19 cellular contexts compared by ENCODE assay signal in genomic region chr21:32920474-32920873, GRCh38.
DNase-seq lines count a peak whose midpoint lies in the region; ATAC-seq and TF ChIP-seq lines count a peak whose summit lies in the region.
"Had no signal": no experiment of that assay in that cellular context is flagged by ENCODE, and none has a peak within 500 bp of the region (broad histone marks: within the 10 kb centered on the region; RNA-seq: fewer than 3 reads in every experiment).

No MANE protein-coding gene starts in this region.

- H3K4ac ChIP-seq in neuronal stem cell (ENCODE audit: low read length), result no peak overlapping the region

- ATAC-seq in T-helper 17 cell (no peak), GM21367 (IDR thresholded peaks at IDR 0.05; ENCODE audit: unreplicated experiment) (no peak), HG03442 (IDR thresholded peaks at IDR 0.05; ENCODE audit: unreplicated experiment) (no peak), HG02763 (IDR thresholded peaks at IDR 0.05; ENCODE audit: unreplicated experiment) (no peak)
- ATAC-seq: CD8-positive, alpha-beta T cell; GM12878; HCT116; K562 had no signal

- no peak overlapping the region for H2AFZ ChIP-seq in neuronal stem cell (ENCODE audit: low read length)
- H2AFZ ChIP-seq: GM23248 had no signal

- H3K4me1 Mint-ChIP-seq in T-helper 17 cell, result peaks cover 3% of the 10 kb centered on the region
- peaks cover 2% of the 10 kb centered on the region for H3K4me1 Mint-ChIP-seq in endodermal cell
- H3K4me1 Mint-ChIP-seq: B cell had no signal

- no peaks in the 10 kb centered on the region for H3K79me1 ChIP-seq in neuronal stem cell (ENCODE audit: low read depth, low read length)

- peak overlapping the region; percentile 80 for H2AK5ac ChIP-seq in neuronal stem cell (ENCODE audit: low read depth, low read length)

- H3K36me3 Mint-ChIP-seq in T-helper 17 cell (ENCODE audit: low read depth) (peaks cover 2% of the 10 kb centered on the region), endodermal cell (ENCODE audit: low read depth) (no peaks in the 10 kb centered on the region)

- H3K27ac ChIP-seq in endodermal cell (ENCODE audit: low read depth, low read length) (no peak overlapping the region), neuronal stem cell (replicated peaks; ENCODE audit: low read length) (no peak overlapping the region)
- H3K27ac ChIP-seq: BLaER1 treated with 17β-estradiol and CSF1 and Interleukin-3, amounts not matched to agents 10 nM and 100 nM; GM23248 had no signal

- H2BK120ac ChIP-seq in neuronal stem cell (ENCODE audit: low read depth, low read length), result peak overlapping the region; percentile 72

- TF ChIP-seq CTCF in endodermal cell (conservative IDR thresholded peaks at IDR 0.05), result no peak

- no peak overlapping the region for H2BK15ac ChIP-seq in neuronal stem cell (ENCODE audit: low read length)

- H3K36me3 ChIP-seq in endodermal cell (ENCODE audit: control insufficient read depth, insufficient read depth, low read length) (no peaks in the 10 kb centered on the region), neuronal stem cell (replicated peaks in 1 of 2; ENCODE audit: control insufficient read depth in 2 of 2, insufficient read depth in 2 of 2, low read length in 2 of 2) (no peaks in the 10 kb centered on the region)
- H3K36me3 ChIP-seq: BLaER1 treated with 17β-estradiol and CSF1 and Interleukin-3, amounts not matched to agents 10 nM and 100 nM had no signal

- H3K27me3 ChIP-seq in endodermal cell (ENCODE audit: control insufficient read depth, insufficient read depth, low read length, poor library complexity, severe bottlenecking) (no peaks in the 10 kb centered on the region), neuronal stem cell (ENCODE audit: control insufficient read depth in 3 of 3, insufficient read depth in 3 of 3, low read depth in 1 of 3, low read length in 3 of 3) (peaks cover 0 to 6% (median 2%) of the 10 kb centered on the region in 3 experiments)
- H3K27me3 ChIP-seq: BLaER1 treated with 17β-estradiol and CSF1 and Interleukin-3, amounts not matched to agents 10 nM and 100 nM had no signal

- H3K9me3 Mint-ChIP-seq in endodermal cell, result peaks cover 22% of the 10 kb centered on the region

- no peak overlapping the region for H4K91ac ChIP-seq in neuronal stem cell (ENCODE audit: low read depth, low read length, poor library complexity)

- H4K8ac ChIP-seq in neuronal stem cell (ENCODE audit: low read depth, low read length), result no peak overlapping the region

- H2BK5ac ChIP-seq in neuronal stem cell (ENCODE audit: low read length), result no peak overlapping the region

- peak overlapping the region; percentile 36 for H2BK12ac ChIP-seq in neuronal stem cell (ENCODE audit: low read length)

- H3K4me2 ChIP-seq in neuronal stem cell (ENCODE audit: insufficient read depth, low read length, poor library complexity, severe bottlenecking), result no peak overlapping the region
- H3K4me2 ChIP-seq: BLaER1 treated with 17β-estradiol and CSF1 and Interleukin-3, amounts not matched to agents 10 nM and 100 nM had no signal

- H3K4me1 ChIP-seq in endodermal cell (ENCODE audit: control insufficient read depth, insufficient read depth, low read length), result no peaks in the 10 kb centered on the region
- H3K4me1 ChIP-seq in neuronal stem cell (ENCODE audit: control insufficient read depth in 2 of 2, insufficient read depth in 1 of 2, low read depth in 1 of 2, low read length in 2 of 2), result peaks cover 4 to 9% of the 10 kb centered on the region in 2 donors

- peak overlapping the region; percentile 38 for H3K23ac ChIP-seq in neuronal stem cell (ENCODE audit: low read depth, low read length, poor library complexity)

- H3K27ac Mint-ChIP-seq in T-helper 17 cell (peak overlapping the region; percentile 22), endodermal cell (no peak overlapping the region)
- H3K27ac Mint-ChIP-seq: B cell; CD8-positive, alpha-beta T cell had no signal

- no peak overlapping the region for H3K4me3 Mint-ChIP-seq in T-helper 17 cell
- H3K4me3 Mint-ChIP-seq in endodermal cell, result no peak overlapping the region
- H3K4me3 Mint-ChIP-seq: B cell; CD8-positive, alpha-beta T cell had no signal

- H3K18ac ChIP-seq in neuronal stem cell (ENCODE audit: low read length), result peak overlapping the region; percentile 76

- H3K4me3 ChIP-seq in endodermal cell (ENCODE audit: low read length) (no peak overlapping the region), neuronal stem cell (ENCODE audit: low read length in 2 of 2) (no peak overlapping the region)
- H3K4me3 ChIP-seq: BLaER1 treated with 17β-estradiol and CSF1 and Interleukin-3, amounts not matched to agents 10 nM and 100 nM; GM12878; GM23248; K562 had no signal

- H3K9me3 ChIP-seq in T-helper 17 cell (ENCODE audit: control insufficient read depth, low read length, poor library complexity, severe bottlenecking) (no peaks in the 10 kb centered on the region), endodermal cell (ENCODE audit: control insufficient read depth, low read length) (peaks cover 8% of the 10 kb centered on the region), neuronal stem cell (replicated peaks in 1 of 2; ENCODE audit: control insufficient read depth in 2 of 2, insufficient read depth in 1 of 2, low read depth in 1 of 2, low read length in 2 of 2) (peaks cover 5 to 7% of the 10 kb centered on the region in 2 donors)

- H3K27me3 Mint-ChIP-seq in T-helper 17 cell (no peaks in the 10 kb centered on the region), endodermal cell (ENCODE audit: insufficient read depth) (peaks cover 4% of the 10 kb centered on the region)

- H3K14ac ChIP-seq in neuronal stem cell (ENCODE audit: low read length), result peak overlapping the region; percentile 66

- no peak overlapping the region for H3K9ac ChIP-seq in endodermal cell (ENCODE audit: extremely low read depth, low read length, poor library complexity, severe bottlenecking)
- no peak overlapping the region for H3K9ac ChIP-seq in neuronal stem cell (ENCODE audit: low read depth, low read length, poor library complexity)
- H3K9ac ChIP-seq: BLaER1 treated with 17β-estradiol and CSF1 and Interleukin-3, amounts not matched to agents 10 nM and 100 nM; GM23248 had no signal

- 86 to 91% methylated on average over 4 to 5 of the region's 5 CpGs for WGBS in endodermal cell (ENCODE audit: insufficient coverage in 1 of 2, insufficient read length in 1 of 2), 2 experiments
- no CpG with 5 or more reads among the region's 5 CpGs for WGBS in neuronal stem cell (ENCODE audit: extremely low coverage in 2 of 2, insufficient read length in 2 of 2, insufficient replicate concordance in 1 of 2), 2 donors

- DNase-seq in ELF-1 (ENCODE audit: low read depth, low spot score), result peak; percentile 23
- no peak for DNase-seq in T-helper 17 cell
- peak; percentile 49 for DNase-seq in endodermal cell
- no peak for DNase-seq in neuronal stem cell (ENCODE audit: low spot score)
- no peak for DNase-seq in AG08395 (ENCODE audit: low spot score)
- DNase-seq: 8988T; Calu3; CD8-positive, alpha-beta T cell; DMS79 treated with DMSO at 0.1 percent for 48 hours; GM23248; IMR-90 had no signal

Comparison
In these comparisons a context has a peak if more than half of its experiments do, and no peak if none do; other contexts are left out.
1. DNase-seq: peak in ELF-1 (single experiment) and endodermal cell (single experiment); none in T-helper 17 cell (0 of 3), neuronal stem cell (single experiment) and AG08395 (single experiment).